8 cellular contexts compared by ENCODE assay signal in the genomic region with DNA sequence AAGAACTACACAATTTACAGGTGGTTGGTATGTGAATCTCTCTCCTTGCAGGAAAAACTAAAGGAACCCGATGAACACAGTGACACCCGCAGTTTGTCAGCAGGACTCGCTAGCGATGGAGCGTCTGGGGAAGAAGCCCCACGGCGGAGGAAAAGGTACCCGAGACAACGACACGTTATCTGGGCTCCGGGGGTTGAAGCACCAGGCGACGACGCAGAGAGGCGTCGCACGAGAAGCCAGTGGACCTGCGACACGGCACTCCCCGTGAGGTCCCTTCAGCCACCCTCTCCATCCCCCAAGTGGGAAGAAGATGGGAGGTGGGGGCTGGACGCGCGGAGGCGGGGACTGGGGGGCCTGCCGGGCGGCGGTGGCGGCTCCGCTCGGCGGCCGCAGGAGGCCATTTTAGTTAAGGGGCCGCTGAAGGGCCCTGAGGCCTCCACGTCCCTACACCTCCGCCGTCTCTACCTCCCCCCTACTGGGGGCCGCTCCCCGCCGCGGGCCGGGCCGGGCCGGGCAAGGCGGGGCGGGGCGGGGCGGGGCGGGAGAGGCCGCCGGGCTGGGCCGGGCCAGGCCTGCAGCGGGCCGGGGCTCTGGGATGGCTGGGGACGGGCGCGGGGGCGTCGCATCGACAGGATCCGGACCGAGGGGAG. TPM values are rescaled to one million over a fixed set of nuclear protein-coding genes. Genes with fewer than 3 reads are reported as not detected.
DNase-seq lines count a peak whose midpoint lies in the region; ATAC-seq and TF ChIP-seq lines count a peak whose summit lies in the region.

No MANE protein-coding gene starts in this region.

- H3K4me1 Mint-ChIP-seq in activated naive CD8-positive, alpha-beta T cell treated with anti-CD3 and anti-CD28 coated beads, Interleukin-2, amount 50 U/mL, for 24 hours = peaks cover 57% of the 10 kb centered on the region
- peaks cover 26% of the 10 kb centered on the region for H3K4me1 Mint-ChIP-seq in progenitor cell of endocrine pancreas (ENCODE audit: low read depth)

- H3K9me3 ChIP-seq in BLaER1 = peaks cover 4% of the 10 kb centered on the region; the same call in 1 of the 2 replicates
- no peaks in the 10 kb centered on the region for H3K9me3 ChIP-seq in RWPE2 (ENCODE audit: severe bottlenecking)
- no peaks in the 10 kb centered on the region for H3K9me3 ChIP-seq in left ventricle myocardium inferior (replicated peaks)
- H3K9me3 ChIP-seq in aorta (ENCODE audit: control insufficient read depth, low read length) = no peaks in the 10 kb centered on the region

- H3K36me3 ChIP-seq in BLaER1 (peaks cover 26% of the 10 kb centered on the region), RWPE2 (ENCODE audit: low read depth) (peaks cover 41% of the 10 kb centered on the region), left ventricle myocardium inferior (no peaks in the 10 kb centered on the region), aorta (ENCODE audit: control insufficient read depth in 1 of 2, insufficient read depth in 2 of 2, low read length in 1 of 2) (no peaks in the 10 kb centered on the region)

- H3K27me3 ChIP-seq in BLaER1 (no peaks in the 10 kb centered on the region), RWPE2 (ENCODE audit: insufficient read depth, poor library complexity, severe bottlenecking) (no peaks in the 10 kb centered on the region), left ventricle myocardium inferior (ENCODE audit: low read depth) (no peaks in the 10 kb centered on the region), aorta (ENCODE audit: control insufficient read depth in 1 of 2, insufficient read depth in 2 of 2, low read length in 1 of 2) (no peaks in the 10 kb centered on the region)

- TF ChIP-seq CTCF in RWPE2 (IDR thresholded peaks at IDR 0.05; ENCODE audit: poor library complexity, severe bottlenecking) = no peak
- no peak for TF ChIP-seq CTCF in left ventricle myocardium inferior (IDR thresholded peaks at IDR 0.05; ENCODE audit: borderline replicate concordance)
- TF ChIP-seq CTCF in progenitor cell of endocrine pancreas (IDR thresholded peaks at IDR 0.05; ENCODE audit: unreplicated experiment) = no peak

- peaks cover 50% of the 10 kb centered on the region for H4K20me1 ChIP-seq in BLaER1

- H3K36me3 Mint-ChIP-seq in activated naive CD8-positive, alpha-beta T cell treated with anti-CD3 and anti-CD28 coated beads, Interleukin-2, amount 50 U/mL, for 24 hours (ENCODE audit: low read depth) = peaks cover 28% of the 10 kb centered on the region
- peaks cover 6% of the 10 kb centered on the region for H3K36me3 Mint-ChIP-seq in progenitor cell of endocrine pancreas (ENCODE audit: insufficient read depth)

- H3K4me3 Mint-ChIP-seq in activated naive CD8-positive, alpha-beta T cell treated with anti-CD3 and anti-CD28 coated beads, Interleukin-2, amount 50 U/mL, for 24 hours = peak overlapping the region; percentile 92
- H3K4me3 Mint-ChIP-seq in progenitor cell of endocrine pancreas (ENCODE audit: low read depth) = peak overlapping the region; percentile 86

- H3K9ac ChIP-seq in BLaER1 = peak overlapping the region; percentile 91

- H3K4me1 ChIP-seq in BLaER1 = peaks cover 31% of the 10 kb centered on the region
- H3K4me1 ChIP-seq in RWPE2 (ENCODE audit: insufficient read depth, poor library complexity, severe bottlenecking) = peaks cover 20% of the 10 kb centered on the region
- H3K4me1 ChIP-seq in left ventricle myocardium inferior = peaks cover 52% of the 10 kb centered on the region
- H3K4me1 ChIP-seq in aorta (ENCODE audit: control insufficient read depth in 1 of 2, insufficient read depth in 2 of 2, low read length in 2 of 2) = no peaks in the 10 kb centered on the region

- H3K27ac ChIP-seq in BLaER1 (peak overlapping the region; percentile 95), RWPE2 (ENCODE audit: poor library complexity, severe bottlenecking) (peak overlapping the region; percentile 71), left ventricle myocardium inferior (replicated peaks) (peak overlapping the region; percentile 95), aorta (ENCODE audit: low read depth in 1 of 2, low read length in 2 of 2) (peak overlapping the region; percentile 83 to 94)

- peaks cover 3% of the 10 kb centered on the region for H3K27me3 Mint-ChIP-seq in activated naive CD8-positive, alpha-beta T cell treated with anti-CD3 and anti-CD28 coated beads, Interleukin-2, amount 50 U/mL, for 24 hours
- H3K27me3 Mint-ChIP-seq in progenitor cell of endocrine pancreas = peaks cover 23% of the 10 kb centered on the region

- 0 to 1% methylated on average over 29 to 61 of the region's 61 CpGs for WGBS in aorta, 2 donors

- DNase-seq in RWPE2 (ENCODE audit: low spot score) (no peak), left ventricle myocardium inferior (peak; percentile 38), progenitor cell of endocrine pancreas (ENCODE audit: low spot score, unreplicated experiment) (peak; percentile 21), aorta (peak; percentile 64 to 81)
- DNase-seq in activated naive CD8-positive, alpha-beta T cell treated with anti-CD3 and anti-CD28 coated beads, Interleukin-2, amount 50 U/mL, for 24 hours = peak; percentile 54

- H3K27ac Mint-ChIP-seq in activated naive CD8-positive, alpha-beta T cell treated with anti-CD3 and anti-CD28 coated beads, Interleukin-2, amount 50 U/mL, for 24 hours = peak overlapping the region; percentile 95
- peak overlapping the region; percentile 95 for H3K27ac Mint-ChIP-seq in progenitor cell of endocrine pancreas

- ATAC-seq in GM19043 (IDR thresholded peaks at IDR 0.05; ENCODE audit: low read depth, unreplicated experiment) = peak; percentile 28
- peak; percentile 44 for ATAC-seq in HG03354 (IDR thresholded peaks at IDR 0.05; ENCODE audit: poor library complexity, severe bottlenecking, unreplicated experiment)
- ATAC-seq in RWPE2 (ENCODE audit: low read depth) = peak; percentile 51
- peak; percentile 55 for ATAC-seq in activated naive CD8-positive, alpha-beta T cell treated with anti-CD3 and anti-CD28 coated beads, Interleukin-2, amount 50 U/mL, for 24 hours
- peak; percentile 78 for ATAC-seq in aorta (ENCODE audit: low FRiP score)

- intact Hi-C loops in left ventricle myocardium inferior (cut with micrococcal nuclease) (no loop called here), aorta (cut with DNase I) (no loop called here)

- H3K4me2 ChIP-seq in BLaER1 = peak overlapping the region; percentile 91

- peak overlapping the region; percentile 96 for H3K4me3 ChIP-seq in BLaER1
- peak overlapping the region; percentile 79 for H3K4me3 ChIP-seq in RWPE2 (ENCODE audit: severe bottlenecking)
- H3K4me3 ChIP-seq in left ventricle myocardium inferior = peak overlapping the region; percentile 96
- peak overlapping the region; percentile 91 to 93 for H3K4me3 ChIP-seq in aorta (ENCODE audit: low read length in 2 of 2)

- no peaks in the 10 kb centered on the region for H3K9me3 Mint-ChIP-seq in activated naive CD8-positive, alpha-beta T cell treated with anti-CD3 and anti-CD28 coated beads, Interleukin-2, amount 50 U/mL, for 24 hours
- no peaks in the 10 kb centered on the region for H3K9me3 Mint-ChIP-seq in progenitor cell of endocrine pancreas (ENCODE audit: low read depth)

RNA-seq across cellular contexts. Expression of a gene that starts 0.9 kb away (rescaled TPM):
- total RNA-seq in left ventricle myocardium inferior (60.3 TPM), progenitor cell of endocrine pancreas (75.6 and 78.6 TPM in 2 replicates), aorta (10 to 100 TPM; 62.9 to 64.9 TPM)
- 10 to 100 TPM; 40.4 to 55.8 TPM for polyA plus RNA-seq in aorta

Comparison
In these comparisons a context has a peak if more than half of its experiments do, and no peak if none do; other contexts are left out.
1. ATAC-seq: peak in every context shown above with its lines; median percentile 78 in aorta; 55 in activated naive CD8-positive, alpha-beta T cell treated with anti-CD3 and anti-CD28 coated beads, Interleukin-2, amount 50 U/mL, for 24 hours; 51 in RWPE2; 44 in HG03354; 28 in GM19043.